ENCODE assay signal across 1 cellular context in genomic region chr5:138033275-138033808, GRCh38.
TF ChIP-seq lines count a peak whose summit lies in the region.

No MANE protein-coding gene starts in this region.

TF ChIP-seq in K562, 482 proteins besides CTCF, POLR2A, EP300 and RAD21 (continued from another document):
- TF ChIP-seq ZBTB11 (CRISPR knock-in tag; IDR thresholded peaks at IDR 0.05) (peak in 1 of 3 experiments; percentile 18; a peak in 1 of 6 replicates), TCF7 (IDR thresholded peaks at IDR 0.05; ENCODE audit: borderline replicate concordance) (no peak), KDM2B (CRISPR knock-in tag; IDR thresholded peaks at IDR 0.05) (no peak), MAX (CRISPR knock-in tag; IDR thresholded peaks at IDR 0.05) (0 out of 2 replicates have a peak, but pooled peaks have one; percentile 22)
